In genomic region chr2:237743024-237743423, GRCh38 we compare ENCODE assay signal across 12 cellular contexts. TPM values are rescaled to one million over a fixed set of nuclear protein-coding genes. Genes with fewer than 3 reads are reported as not detected.
DNase-seq lines count a peak whose midpoint lies in the region; ATAC-seq and TF ChIP-seq lines count a peak whose summit lies in the region.
"Had no signal": no experiment of that assay in that cellular context is flagged by ENCODE, and none has a peak within 500 bp of the region (broad histone marks: within the 10 kb centered on the region; RNA-seq: fewer than 3 reads in every experiment).

No MANE protein-coding gene starts in this region.

- H3K27ac ChIP-seq in uterus: peak overlapping the region; percentile 80 to 91

- ATAC-seq in Right ventricle myocardium inferior (no peak), Right ventricle myocardium superior (ENCODE audit: poor library complexity) (no peak), memory B cell (ENCODE audit: low read depth) (peak; percentile 11)
- ATAC-seq in activated naive CD8-positive, alpha-beta T cell treated with anti-CD3 and anti-CD28 coated beads, Interleukin-2, amount 10 ng/mL, durations not matched to agents 7 days and 5 days (ENCODE audit: low read depth): no peak

- intact Hi-C loops in Right ventricle myocardium inferior (cut with DNase I): loop anchor here (10.0 kb wide), 1 partner anchor 118 kb away; the partner anchor contains the start of gene LRRFIP1
- intact Hi-C loops in Right ventricle myocardium superior (cut with DNase I): no loop called here
- intact Hi-C loops in uterus (cut with DNase I; ENCODE audit: low total_unique reads): loop anchor here (10.0 kb wide), 1 partner anchor 228 kb away; no protein-coding TSS in a partner anchor

- no peak overlapping the region for H3K4me3 Mint-ChIP-seq in activated naive CD8-positive, alpha-beta T cell treated with anti-CD3 and anti-CD28 coated beads, Interleukin-2, amount 10 ng/mL, durations not matched to agents 7 days and 5 days
- no peak overlapping the region for H3K4me3 Mint-ChIP-seq in memory B cell
- H3K4me3 Mint-ChIP-seq: T-helper 1 cell treated with Interleukin-12 subunit alpha and Interleukin-12 subunit beta and Interleukin-4 antibody, amounts not matched to agents 30 μg/mL and 1 μg/mL, for 36 hours had no signal

- H3K36me3 ChIP-seq in uterus: no peaks in the 10 kb centered on the region
- H3K36me3 ChIP-seq: ovary had no signal

- H3K4me1 ChIP-seq in uterus: peaks cover 10 to 36% of the 10 kb centered on the region in 2 donors

- no peaks in the 10 kb centered on the region for H3K27me3 ChIP-seq in uterus
- H3K27me3 ChIP-seq: ovary had no signal

- no peaks in the 10 kb centered on the region for H3K9me3 ChIP-seq in uterus
- H3K9me3 ChIP-seq: ovary had no signal

- H3K4me1 Mint-ChIP-seq in activated naive CD8-positive, alpha-beta T cell treated with anti-CD3 and anti-CD28 coated beads, Interleukin-2, amount 10 ng/mL, durations not matched to agents 7 days and 5 days: peaks cover 18% of the 10 kb centered on the region
- peaks cover 21% of the 10 kb centered on the region for H3K4me1 Mint-ChIP-seq in memory B cell

- no peaks in the 10 kb centered on the region for H3K9me3 Mint-ChIP-seq in activated naive CD8-positive, alpha-beta T cell treated with anti-CD3 and anti-CD28 coated beads, Interleukin-2, amount 10 ng/mL, durations not matched to agents 7 days and 5 days
- no peaks in the 10 kb centered on the region for H3K9me3 Mint-ChIP-seq in memory B cell
- H3K9me3 Mint-ChIP-seq: T-helper 1 cell treated with Interleukin-12 subunit alpha and Interleukin-12 subunit beta and Interleukin-4 antibody, amounts not matched to agents 30 μg/mL and 1 μg/mL, for 36 hours had no signal

- no peak for TF ChIP-seq POLR2A in uterus (IDR thresholded peaks at IDR 0.05)

- H3K27me3 Mint-ChIP-seq in activated naive CD8-positive, alpha-beta T cell treated with anti-CD3 and anti-CD28 coated beads, Interleukin-2, amount 10 ng/mL, durations not matched to agents 7 days and 5 days: no peaks in the 10 kb centered on the region
- no peaks in the 10 kb centered on the region for H3K27me3 Mint-ChIP-seq in memory B cell

- DNase-seq in Right ventricle myocardium inferior (ENCODE audit: missing footprints): peak; percentile 32
- DNase-seq in Right ventricle myocardium superior: no peak
- no peak for DNase-seq in activated naive CD8-positive, alpha-beta T cell treated with anti-CD3 and anti-CD28 coated beads, Interleukin-2, amount 10 ng/mL, durations not matched to agents 7 days and 5 days
- no peak for DNase-seq in memory B cell (ENCODE audit: low spot score in 2 of 2)
- no peak for DNase-seq in uterus
- DNase-seq in NCI-H146 (lab: John Stamatoyannopoulos, UW): no peak
- DNase-seq in NOMO-1 (lab: John Stamatoyannopoulos, UW; ENCODE audit: unreplicated experiment in 2 of 2): no peak
- no peak for DNase-seq in stimulated activated CD4-positive, alpha-beta T cell treated with anti-CD3 and anti-CD28 coated beads, Interleukin-2, amount 100 ng/mL, for 48 hours
- DNase-seq: hippocampal formation, NCI-H446, ovary had no signal

- H3K36me3 Mint-ChIP-seq in activated naive CD8-positive, alpha-beta T cell treated with anti-CD3 and anti-CD28 coated beads, Interleukin-2, amount 10 ng/mL, durations not matched to agents 7 days and 5 days: peaks cover 3% of the 10 kb centered on the region
- H3K36me3 Mint-ChIP-seq in memory B cell: peaks cover 7% of the 10 kb centered on the region

- POLR2A ChIA-PET in activated naive CD8-positive, alpha-beta T cell treated with anti-CD3 and anti-CD28 coated beads, Interleukin-2, amount 10 ng/mL, durations not matched to agents 7 days and 5 days (lab: Charles Lee): no interaction called here

- no peak for TF ChIP-seq CTCF in uterus (IDR thresholded peaks at IDR 0.05)

- H3K4me3 ChIP-seq in uterus: no peak overlapping the region
- H3K4me3 ChIP-seq: ovary had no signal

- H3K27ac Mint-ChIP-seq in activated naive CD8-positive, alpha-beta T cell treated with anti-CD3 and anti-CD28 coated beads, Interleukin-2, amount 10 ng/mL, durations not matched to agents 7 days and 5 days: peak overlapping the region; percentile 55
- peak overlapping the region; percentile 90 for H3K27ac Mint-ChIP-seq in memory B cell

RNA-seq across cellular contexts. Expression of gene RBM44, which starts 55.6 kb away (rescaled TPM):
- total RNA-seq in Right ventricle myocardium inferior (0.30 TPM), Right ventricle myocardium superior (0.38 TPM), uterus (1 to 10 TPM in 3 of 4 donors, under 1 TPM in 1; under 0.01 to 3.6 (median 1.8) TPM)
- total RNA-seq in activated naive CD8-positive, alpha-beta T cell treated with anti-CD3 and anti-CD28 coated beads, Interleukin-2, amount 10 ng/mL, durations not matched to agents 7 days and 5 days: 1 to 10 TPM; 1.1 to 1.2 TPM
